In genomic region chr5:35096209-35096608, GRCh38 we compare ENCODE assay signal across 21 cellular contexts. TPM values are rescaled to one million over a fixed set of nuclear protein-coding genes. Genes with fewer than 3 reads are reported as not detected.
DNase-seq lines count a peak whose midpoint lies in the region; ATAC-seq, FAIRE-seq and TF ChIP-seq lines count a peak whose summit lies in the region.
"Had no signal": no experiment of that assay in that cellular context is flagged by ENCODE, and none has a peak within 500 bp of the region (broad histone marks: within the 10 kb centered on the region; RNA-seq: fewer than 3 reads in every experiment).

No MANE protein-coding gene starts in this region.

- H3K4me2 ChIP-seq in GM12878 (ENCODE audit: control insufficient read depth, insufficient read depth): no peak overlapping the region

- H3K36me3 ChIP-seq in GM12878 (ENCODE audit: control insufficient read depth in 2 of 2, insufficient read depth in 2 of 2, low read length in 1 of 2) (no peaks in the 10 kb centered on the region; a peak in 1 of 4 replicates), uterus (no peaks in the 10 kb centered on the region), gastroesophageal sphincter (no peaks in the 10 kb centered on the region)

- no peak overlapping the region for H2AFZ ChIP-seq in GM12878 (ENCODE audit: control insufficient read depth, low read depth, low read length)

- in situ Hi-C loops in GM12878 (cut with MboI): no loop called here

- no peak for TF ChIP-seq CTCF in GM12878 (IDR thresholded peaks at IDR 0.05 in 2 of 3, conservative IDR thresholded peaks at IDR 0.05 in 1 of 3; ENCODE audit: control insufficient read depth in 2 of 3, extremely low read depth in 1 of 3, insufficient read depth in 1 of 3, low read depth in 3 of 3, low read length in 3 of 3)
- TF ChIP-seq CTCF in uterus (IDR thresholded peaks at IDR 0.05): no peak
- TF ChIP-seq CTCF in gastroesophageal sphincter (IDR thresholded peaks at IDR 0.05): no peak

- H3K27ac ChIP-seq in GM12878 (ENCODE audit: control insufficient read depth, insufficient read depth): no peak overlapping the region
- peak overlapping the region; percentile 7 to 37 for H3K27ac ChIP-seq in uterus
- H3K27ac ChIP-seq in gastroesophageal sphincter: no peak overlapping the region

- RAD21 ChIA-PET in GM12878 (lab: Charles Lee; ENCODE audit: unreplicated experiment): interaction anchor here (0.8 to 2.6 kb wide), 2 partner anchors 57 to 117 kb away, joined by 3 to 11 read pairs; no protein-coding TSS in a partner anchor

- no peak overlapping the region for H3K9ac ChIP-seq in GM12878 (ENCODE audit: control insufficient read depth, insufficient read depth, low read length)

- no peak for TF ChIP-seq POLR2A in GM12878 (IDR thresholded peaks at IDR 0.05; ENCODE audit: low read depth, low read length)
- no peak for TF ChIP-seq POLR2A in uterus (IDR thresholded peaks at IDR 0.05)
- TF ChIP-seq POLR2A in gastroesophageal sphincter (IDR thresholded peaks at IDR 0.05): no peak

- DNase-seq in HCEC 1CT: peak; percentile 14
- no peak for DNase-seq in GM12878 (ENCODE audit: low read depth, low spot score)
- peak; percentile 12 for DNase-seq in fibroblast of the conjunctiva (ENCODE audit: low read depth)
- DNase-seq in uterus: no peak
- DNase-seq: C1 segment of cervical spinal cord; CD8-positive, alpha-beta memory T cell; DMS79; H9; NCI-H1105; NCI-H187; NCI-H2107; NCI-H524; NCI-H82; OCI-M1; RPMI8226; SIG-M5 had no signal

- intact Hi-C loops in GM12878 (cut with micrococcal nuclease; ENCODE audit: unreplicated experiment) (no loop called here), uterus (cut with DNase I; ENCODE audit: low total_unique reads) (no loop called here)

- BruUV-seq in GM12878 (replicated peaks; lab: Mats Ljungman, UMichigan): no TSS peak

- POLR2A ChIA-PET in GM12878 (lab: Charles Lee): interaction anchor here (1.0 to 1.4 kb wide), 2 partner anchors 22 to 107 kb away, joined by 3 to 5 read pairs; no protein-coding TSS in a partner anchor

- SMC1A ChIA-PET in GM12878 (lab: Charles Lee; ENCODE audit: uncharacterized antibody, unreplicated experiment): interaction anchor here (0.6 to 3.4 kb wide), 8 partner anchors 61 to 668 kb away, joined by 3 to 17 read pairs (median 4); no protein-coding TSS in a partner anchor

- 32% methylated on average over 3 of the region's 3 CpGs for WGBS in GM12878 (ENCODE audit: insufficient coverage, insufficient replicate concordance, low lambda C conversion rate, missing lambda C conversion rate)
- 23 to 56% methylated on average over 3 of the region's 3 CpGs for WGBS in gastroesophageal sphincter (ENCODE audit: low coverage in 1 of 2), 2 donors

- H3K27me3 ChIP-seq in GM12878 (replicated peaks in 1 of 2; ENCODE audit: control insufficient read depth in 2 of 2, insufficient read depth in 2 of 2, low read length in 1 of 2) (no peaks in the 10 kb centered on the region), uterus (no peaks in the 10 kb centered on the region), gastroesophageal sphincter (no peaks in the 10 kb centered on the region)

- FAIRE-seq in GM12878 (lab: Jason Lieb, UNC): no peak

- no peaks in the 10 kb centered on the region for H3K4me1 ChIP-seq in GM12878 (ENCODE audit: control insufficient read depth, insufficient read depth, low read length)
- no peaks in the 10 kb centered on the region for H3K4me1 ChIP-seq in uterus
- H3K4me1 ChIP-seq in gastroesophageal sphincter: no peaks in the 10 kb centered on the region

- TF ChIP-seq EP300 in GM12878 (IDR thresholded peaks at IDR 0.05; ENCODE audit: borderline replicate concordance in 1 of 2, control insufficient read depth in 1 of 2, low read depth in 2 of 2, low read length in 2 of 2) (no peak), gastroesophageal sphincter (IDR thresholded peaks at IDR 0.05) (no peak)

- CTCF ChIA-PET in GM12878 (lab: Yijun Ruan, JAX): interaction anchor here (0.9 to 1.6 kb wide), 3 partner anchors 87 to 547 kb away, joined by 3 to 5 read pairs (median 3); no protein-coding TSS in a partner anchor

- H3K9me3 ChIP-seq in GM12878 (replicated peaks; ENCODE audit: control insufficient read depth, insufficient read depth, low read length) (no peaks in the 10 kb centered on the region), uterus (no peaks in the 10 kb centered on the region), gastroesophageal sphincter (no peaks in the 10 kb centered on the region)

- TF ChIP-seq RAD21 in GM12878 (IDR thresholded peaks at IDR 0.05; ENCODE audit: insufficient read depth, low read depth, low read length): no peak

- no peaks in the 10 kb centered on the region for H4K20me1 ChIP-seq in GM12878 (ENCODE audit: control insufficient read depth, insufficient read depth)

- ATAC-seq in GM12878 (peak; percentile 12; the same call in 2 of the 3 replicates), gastroesophageal sphincter (no peak), GM18498 (IDR thresholded peaks at IDR 0.05; ENCODE audit: unreplicated experiment) (no peak), HG03280 (IDR thresholded peaks at IDR 0.05; ENCODE audit: unreplicated experiment) (no peak)
- ATAC-seq: SK-N-SH treated with all-trans-retinoic acid at 6 μM for 48 hours had no signal

- H3K4me3 ChIP-seq in GM12878 (no peak overlapping the region), uterus (no peak overlapping the region), gastroesophageal sphincter (no peak overlapping the region)

- no peaks in the 10 kb centered on the region for H3K79me2 ChIP-seq in GM12878 (ENCODE audit: control insufficient read depth, insufficient read depth, low read length)

TF ChIP-seq in GM12878, 131 proteins besides CTCF, POLR2A, EP300 and RAD21:
- no peak for TF ChIP-seq ZSCAN29 (IDR thresholded peaks at IDR 0.05)
- TF ChIP-seq NKRF (conservative IDR thresholded peaks at IDR 0.05): no peak
- no peak for TF ChIP-seq CREB1 (IDR thresholded peaks at IDR 0.05; ENCODE audit: low read depth)
- no peak for TF ChIP-seq EED (IDR thresholded peaks at IDR 0.05; ENCODE audit: low read depth)
- TF ChIP-seq MAX (IDR thresholded peaks at IDR 0.05; ENCODE audit: low read depth, low read length): no peak
- TF ChIP-seq SRF (IDR thresholded peaks at IDR 0.05; ENCODE audit: low read depth in 2 of 2, low read length in 2 of 2): no peak
- no peak for TF ChIP-seq BRCA1 (IDR thresholded peaks at IDR 0.05; ENCODE audit: low read depth, low read length)
- TF ChIP-seq PAX8 (IDR thresholded peaks at IDR 0.05): no peak
- no peak for TF ChIP-seq POLR2AphosphoS2 (IDR thresholded peaks at IDR 0.05; ENCODE audit: low read depth, low read length)
- no peak for TF ChIP-seq SP1 (IDR thresholded peaks at IDR 0.05; ENCODE audit: low read depth, low read length)
- no peak for TF ChIP-seq MXI1 (IDR thresholded peaks at IDR 0.05; ENCODE audit: low read depth, low read length)

RNA-seq across cellular contexts. Expression of gene AGXT2, which starts 48.5 kb away (rescaled TPM):
- total RNA-seq in GM12878 (2013; cell fraction: nucleolus; rRNA removed): not detected in 2 replicates
- total RNA-seq in GM12878 (2014; rRNA removed): not detected in 2 replicates
- total RNA-seq in GM12878 (2014; rRNA removed; fragmentation: Illumina TruSeq; extraction: Trizol): not detected in 2 replicates
- total RNA-seq in GM12878 (2021): not detected in 2 replicates
- polyA plus RNA-seq in GM12878 (2011; ENCODE audit: low read depth): not detected
- polyA plus RNA-seq in GM12878 (2011; rRNA removed): not detected in 2 replicates
- not detected in 2 replicates for polyA plus RNA-seq in GM12878 (2011; cell fraction: cytosol; rRNA removed)
- polyA plus RNA-seq in GM12878 (2011; cell fraction: nucleus; rRNA removed): not detected in 2 replicates
- polyA plus RNA-seq in GM12878 (2012): not detected in 2 replicates
- not detected in 2 replicates for polyA plus RNA-seq in GM12878 (2014; fragmentation: Illumina TruSeq; extraction: Trizol)
- not detected for polyA plus RNA-seq in GM12878 (2014; fragmentation: Nextera tagmentation; extraction: Ambion mirVana)
- not detected in 2 replicates for polyA plus RNA-seq in GM12878 (2014; rRNA removed)
- polyA plus RNA-seq in GM12878 (2016; fragmentation: Nextera tagmentation; extraction: Ambion mirVana): not detected
- not detected in 2 replicates for polyA minus RNA-seq in GM12878 (2011; rRNA and poly(A)+ RNA removed)
- polyA minus RNA-seq in GM12878 (2011; cell fraction: cytosol; rRNA and poly(A)+ RNA removed): not detected in 2 replicates
- polyA minus RNA-seq in GM12878 (2011; cell fraction: nucleus; rRNA and poly(A)+ RNA removed): not detected in 2 replicates
- total RNA-seq in uterus: not detected
- total RNA-seq in gastroesophageal sphincter: not detected
- total RNA-seq: A673; CD8-positive, alpha-beta memory T cell; H9 had no signal
- polyA plus RNA-seq: CD8-positive, alpha-beta memory T cell had no signal

Comparison
In these comparisons a context has a peak if more than half of its experiments do, and no peak if none do; other contexts are left out.
1. DNase-seq: peak in HCEC 1CT (single experiment) and fibroblast of the conjunctiva (single experiment); none in GM12878 (single experiment) and uterus (0 of 2).
2. H3K27ac ChIP-seq: peak in uterus (2 of 2); none in GM12878 (single experiment) and gastroesophageal sphincter (0 of 4).